Comparison of ENCODE assay signal across 20 cellular contexts in the genomic region with DNA sequence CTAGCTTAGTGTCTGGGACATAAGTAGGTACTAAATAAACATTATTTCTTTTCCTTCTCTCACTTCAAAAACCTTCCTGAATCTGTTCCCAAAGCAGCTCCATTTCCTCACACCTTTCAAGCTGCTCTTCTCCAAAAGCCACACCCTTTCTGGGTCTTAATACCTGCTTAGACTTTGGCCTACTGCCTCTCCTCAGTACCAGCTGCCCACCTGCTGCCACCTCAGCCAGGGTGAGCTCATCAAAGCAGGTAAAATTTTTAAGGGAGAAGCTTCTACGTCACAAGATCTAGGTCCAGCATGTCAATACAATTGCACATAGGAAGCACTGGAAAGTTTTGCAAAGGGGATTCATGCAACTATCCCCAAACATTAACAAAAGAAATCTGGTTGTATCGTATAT.
"Had no signal": no experiment of that assay in that cellular context is flagged by ENCODE, and none has a peak within 500 bp of the region (broad histone marks: within the 10 kb centered on the region; RNA-seq: fewer than 3 reads in every experiment).

No MANE protein-coding gene starts in this region.

- H3K27me3 ChIP-seq: neutrophil, pancreas, right atrium auricular region, tibial nerve, vagina had no signal

- H3K4me1 Mint-ChIP-seq: activated B cell treated with CpG ODN at 0.5 μM for 24 hours; activated CD4-positive, alpha-beta T cell treated with anti-CD3 and anti-CD28 coated beads for 36 hours had no signal

- H3K36me3 Mint-ChIP-seq: activated CD4-positive, alpha-beta memory T cell treated with anti-CD3 and anti-CD28 coated beads for 36 hours; activated naive CD8-positive, alpha-beta T cell treated with anti-CD3 and anti-CD28 coated beads, Interleukin-2, amount 10 ng/mL, durations not matched to agents 7 days and 5 days; natural killer cell treated with Interleukin-12 subunit alpha and Interleukin-12 subunit beta and Interleukin-15 and Interleukin-18, amount 100 ng/mL, for 72 hours had no signal

- H3K4me3 ChIP-seq: coronary artery, left ventricle myocardium inferior, pancreas, psoas muscle, right atrium auricular region, tibial nerve, vagina had no signal

- H3K9me3 ChIP-seq: left ventricle myocardium inferior, neutrophil, pancreas, psoas muscle, right atrium auricular region, tibial nerve, vagina had no signal

- H3K9me3 Mint-ChIP-seq: activated B cell treated with CpG ODN at 0.5 μM for 24 hours; activated CD4-positive, alpha-beta memory T cell treated with anti-CD3 and anti-CD28 coated beads for 36 hours; activated naive CD4-positive, alpha-beta T cell treated with anti-CD3 and anti-CD28 coated beads for 36 hours; activated naive CD8-positive, alpha-beta T cell treated with anti-CD3 and anti-CD28 coated beads, Interleukin-2, amount 10 ng/mL, durations not matched to agents 7 days and 5 days; activated T-cell treated with anti-CD3 and anti-CD28 coated beads, Interleukin-2, amount 50 U/mL, for 72 hours; natural killer cell treated with Interleukin-12 subunit alpha and Interleukin-12 subunit beta and Interleukin-15 and Interleukin-18, amount 100 ng/mL, for 72 hours; stimulated activated naive CD8-positive, alpha-beta T cell treated with anti-CD3 and anti-CD28 coated beads, Interleukin-15, Interleukin-2, amounts not matched to agents 100 ng/mL and 50 ng/mL, for 24 hours had no signal

- H3K36me3 ChIP-seq: left ventricle myocardium inferior, neutrophil, pancreas, right atrium auricular region, tibial nerve, vagina had no signal

- H3K27me3 Mint-ChIP-seq: activated CD4-positive, alpha-beta T cell treated with anti-CD3 and anti-CD28 coated beads for 36 hours had no signal

- ATAC-seq: activated CD4-positive, alpha-beta T cell treated with anti-CD3 and anti-CD28 coated beads for 36 hours; activated T-cell treated with anti-CD3 and anti-CD28 coated beads, Interleukin-2, amount 50 U/mL, for 72 hours; natural killer cell treated with Interleukin-12 subunit alpha and Interleukin-12 subunit beta and Interleukin-15 and Interleukin-18, amount 100 ng/mL, for 72 hours; pancreas; psoas muscle had no signal

- H3K4me3 Mint-ChIP-seq: activated B cell treated with CpG ODN at 0.5 μM for 24 hours; activated CD4-positive, alpha-beta memory T cell treated with anti-CD3 and anti-CD28 coated beads for 36 hours; activated CD4-positive, alpha-beta T cell treated with anti-CD3 and anti-CD28 coated beads for 36 hours; activated naive CD4-positive, alpha-beta T cell treated with anti-CD3 and anti-CD28 coated beads for 36 hours; activated naive CD8-positive, alpha-beta T cell treated with anti-CD3 and anti-CD28 coated beads, Interleukin-2, amount 10 ng/mL, durations not matched to agents 7 days and 5 days; activated T-cell treated with anti-CD3 and anti-CD28 coated beads, Interleukin-2, amount 50 U/mL, for 72 hours; natural killer cell treated with Interleukin-12 subunit alpha and Interleukin-12 subunit beta and Interleukin-15 and Interleukin-18, amount 100 ng/mL, for 72 hours; stimulated activated naive CD8-positive, alpha-beta T cell treated with anti-CD3 and anti-CD28 coated beads, Interleukin-15, Interleukin-2, amounts not matched to agents 100 ng/mL and 50 ng/mL, for 24 hours had no signal

- H3K27ac ChIP-seq: coronary artery, left ventricle myocardium inferior, neutrophil, psoas muscle, right atrium auricular region, tibial nerve, vagina had no signal

- DNase-seq: activated B cell treated with CpG ODN at 0.5 μM for 24 hours; activated CD4-positive, alpha-beta memory T cell treated with anti-CD3 and anti-CD28 coated beads for 36 hours; activated CD4-positive, alpha-beta T cell treated with anti-CD3 and anti-CD28 coated beads for 36 hours; activated effector memory CD4-positive, alpha-beta T cell treated with Interleukin-2 at 50 U/mL for 16 hours; activated naive CD4-positive, alpha-beta T cell treated with anti-CD3 and anti-CD28 coated beads for 36 hours; activated naive CD8-positive, alpha-beta T cell treated with anti-CD3 and anti-CD28 coated beads, Interleukin-2, amount 10 ng/mL, durations not matched to agents 7 days and 5 days; activated T-cell treated with anti-CD3 and anti-CD28 coated beads, Interleukin-2, amount 50 U/mL, for 72 hours; amniotic stem cell; left ventricle myocardium inferior; pancreas; psoas muscle; stimulated activated CD4-positive, alpha-beta T cell treated with anti-CD3 and anti-CD28 coated beads, Interleukin-12 subunit alpha, Interleukin-12 subunit beta, amount 100 ng/mL, for 4 hours; T1000 had no signal
